8 cellular contexts compared by ENCODE assay signal in genomic region chr9:121557581-121558422, GRCh38. TPM values are rescaled to one million over a fixed set of nuclear protein-coding genes. Genes with fewer than 3 reads are reported as not detected.
A peak's percentile ranks its signal among the peaks of the same experiment; 100 is the strongest.
DNase-seq lines count a peak whose midpoint lies in the region; ATAC-seq and TF ChIP-seq lines count a peak whose summit lies in the region.

No MANE protein-coding gene starts in this region.

- H3K27me3 Mint-ChIP-seq in WTC11 (ENCODE audit: low read depth) (no peaks in the 10 kb centered on the region), osteocyte (ENCODE audit: unreplicated experiment) (no peaks in the 10 kb centered on the region)

- H3K27ac Mint-ChIP-seq in WTC11 (peak overlapping the region; percentile 60; the same call in 1 of the 2 replicates), osteocyte (ENCODE audit: unreplicated experiment) (peak overlapping the region; percentile 88)

- no peak overlapping the region for H3K4me3 ChIP-seq in HUES64 (ENCODE audit: low read length)

- CTCF ChIA-PET in WTC11 (lab: Charles Lee): interaction anchor here (0.8 to 4.7 kb wide), 12 partner anchors 10 to 431 kb away, joined by 3 to 37 read pairs (median 4); no protein-coding TSS in a partner anchor

- no peak overlapping the region for H3K9ac ChIP-seq in HUES64 (ENCODE audit: low read depth, low read length)

- H3K36me3 ChIP-seq in HUES64 (ENCODE audit: insufficient read depth, low read length): no peaks in the 10 kb centered on the region

- peak overlapping the region; percentile 36; the same call in 1 of the 2 replicates for H3K27ac ChIP-seq in HUES64 (ENCODE audit: low read depth, low read length)

- peak; percentile 85 for ATAC-seq in WTC11
- ATAC-seq in HG03025 (IDR thresholded peaks at IDR 0.05; ENCODE audit: low FRiP score, unreplicated experiment): no peak

- peaks cover 15% of the 10 kb centered on the region for H3K4me1 ChIP-seq in HUES64 (ENCODE audit: insufficient read depth, low read length)

- DNase-seq in GDM1 (lab: John Stamatoyannopoulos, UW) (peak; percentile 83), WTC11 (ENCODE audit: low spot score) (peak; percentile 49), globus pallidus (ENCODE audit: low spot score) (peak; percentile 53), osteocyte (ENCODE audit: extremely low spot score, unreplicated experiment) (peak; percentile 88), RPMI8226 (no peak), NK-92 (lab: John Stamatoyannopoulos, UW; ENCODE audit: unreplicated experiment) (no peak)

- H3K9me3 Mint-ChIP-seq in WTC11 (no peaks in the 10 kb centered on the region), osteocyte (ENCODE audit: unreplicated experiment) (no peaks in the 10 kb centered on the region)

- POLR2A ChIA-PET in WTC11 (lab: Charles Lee): interaction anchor here (1.0 kb wide), 1 partner anchor 43 kb away, joined by 3 read pairs; no protein-coding TSS in a partner anchor

- H3K4me1 Mint-ChIP-seq in WTC11 (peaks cover 28% of the 10 kb centered on the region), osteocyte (ENCODE audit: unreplicated experiment) (peaks cover 31% of the 10 kb centered on the region)

- TF ChIP-seq CTCF in WTC11 (IDR thresholded peaks at IDR 0.05) (no peak), osteocyte (IDR thresholded peaks at IDR 0.05) (no peak)

- H3K9me3 ChIP-seq in HUES64 (ENCODE audit: insufficient read depth, low read depth, low read length): no peaks in the 10 kb centered on the region

- H3K36me3 Mint-ChIP-seq in WTC11 (no peaks in the 10 kb centered on the region), osteocyte (ENCODE audit: unreplicated experiment) (no peaks in the 10 kb centered on the region)

- H3K4me3 Mint-ChIP-seq in WTC11 (no peak overlapping the region), osteocyte (ENCODE audit: unreplicated experiment) (peak overlapping the region; percentile 40)

- 28% methylated on average over 15 of the region's 15 CpGs for WGBS in HUES64

- peaks cover 7% of the 10 kb centered on the region for H3K27me3 ChIP-seq in HUES64 (ENCODE audit: insufficient read depth, low read length)

TF ChIP-seq in WTC11, 78 proteins besides CTCF, POLR2A, EP300 and RAD21:
- TF ChIP-seq FOXK1 (CRISPR knock-in tag; IDR thresholded peaks at IDR 0.05) (0 out of 2 replicates have a peak, but pooled peaks have one; percentile 34), ZNF263 (CRISPR knock-in tag; IDR thresholded peaks at IDR 0.05; ENCODE audit: low read depth) (no peak), ZSCAN18 (CRISPR knock-in tag; IDR thresholded peaks at IDR 0.05) (no peak), NFE2L1 (CRISPR knock-in tag; IDR thresholded peaks at IDR 0.05) (0 out of 2 replicates have a peak, but pooled peaks have one; percentile 12), ZNF281 (CRISPR knock-in tag; IDR thresholded peaks at IDR 0.05) (0 out of 2 replicates have a peak, but pooled peaks have one; percentile 33)

RNA-seq across cellular contexts. Expression of gene GGTA1, which starts 58.2 kb away (rescaled TPM):
- not detected for polyA plus RNA-seq in HUES64 (2013, experiment 1 of 2)
- polyA plus RNA-seq in HUES64 (2013, experiment 2 of 2): not detected
- total RNA-seq in WTC11 (2021) (not detected in 3 replicates), osteocyte (0.64 and 1.1 TPM in 2 replicates)

Comparison
In these comparisons a context has a peak if more than half of its experiments do, and no peak if none do; other contexts are left out.
1. DNase-seq: peak in GDM1 (single experiment), WTC11 (single experiment), globus pallidus (single experiment) and osteocyte (single experiment); none in RPMI8226 (single experiment) and NK-92 (single experiment).